9 cellular contexts compared by ENCODE assay signal in the genomic region with DNA sequence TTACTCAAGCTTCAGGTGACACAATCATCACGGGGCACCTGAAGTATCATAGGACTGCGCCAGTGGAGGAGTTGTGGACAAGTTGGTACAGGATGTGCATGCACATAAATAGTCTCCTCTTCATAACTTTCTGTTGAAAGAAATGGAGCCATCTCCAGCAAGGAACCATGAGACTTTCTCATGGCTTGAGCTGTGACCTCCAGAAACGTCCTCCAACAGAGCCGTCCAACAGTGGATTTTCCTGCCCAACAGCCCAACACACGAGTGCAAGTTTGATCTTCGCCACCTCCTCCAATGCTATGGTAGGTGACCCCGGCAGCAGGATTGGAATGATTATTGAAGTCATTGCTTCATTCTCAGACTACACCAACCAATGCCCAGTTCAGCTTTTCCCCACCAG.
"Had no signal": no experiment of that assay in that cellular context is flagged by ENCODE, and none has a peak within 500 bp of the region (broad histone marks: within the 10 kb centered on the region; RNA-seq: fewer than 3 reads in every experiment).

No MANE protein-coding gene starts in this region.

- ATAC-seq: HepG2, K562 had no signal

- H3K27ac ChIP-seq: HL-60, KMS-11 had no signal

- H3K27ac Mint-ChIP-seq: IgD-negative memory B cell had no signal

- H3K36me3 Mint-ChIP-seq: IgD-negative memory B cell had no signal

- DNase-seq: IMR-90, KBM-7, KG1 had no signal

- H3K4me3 ChIP-seq: K562 had no signal

- H3K4me3 Mint-ChIP-seq: IgD-negative memory B cell had no signal

- FAIRE-seq: HepG2, HTR-8/SVneo, K562 had no signal

- H3K4me2 ChIP-seq: KMS-11 had no signal

- H3K27me3 Mint-ChIP-seq: IgD-negative memory B cell had no signal
